ENCODE assay signal across 16 cellular contexts in genomic region chr14:25121342-25122129, GRCh38.
A peak's percentile ranks its signal among the peaks of the same experiment; 100 is the strongest.
DNase-seq lines count a peak whose midpoint lies in the region; ATAC-seq, FAIRE-seq and TF ChIP-seq lines count a peak whose summit lies in the region.
"Had no signal": no experiment of that assay in that cellular context is flagged by ENCODE, and none has a peak within 500 bp of the region (broad histone marks: within the 10 kb centered on the region; RNA-seq: fewer than 3 reads in every experiment).

No MANE protein-coding gene starts in this region.

- peak; percentile 88 for FAIRE-seq in astrocyte (lab: Jason Lieb, UNC)
- FAIRE-seq: A204.1 had no signal

- H3K9ac ChIP-seq in mammary epithelial cell (ENCODE audit: insufficient read depth, low read length) (no peak overlapping the region), astrocyte (ENCODE audit: low read length) (peak overlapping the region; percentile 4)

- WGBS in mammary epithelial cell (ENCODE audit: low coverage, missing lambda C conversion rate) = 42% methylated on average over 3 of the region's 3 CpGs

- H3K27me3 ChIP-seq in mammary epithelial cell (ENCODE audit: insufficient read depth, low read length) (no peaks in the 10 kb centered on the region), breast epithelium (no peaks in the 10 kb centered on the region), astrocyte (ENCODE audit: insufficient read depth, low read length) (no peaks in the 10 kb centered on the region), left ventricle myocardium inferior (ENCODE audit: low read depth) (no peaks in the 10 kb centered on the region)
- H3K27me3 ChIP-seq: Peyer's patch had no signal

- peak overlapping the region; percentile 86 for H3K27ac Mint-ChIP-seq in astrocyte (ENCODE audit: unreplicated experiment)
- H3K27ac Mint-ChIP-seq in type B pancreatic cell = peak overlapping the region; percentile 68
- H3K27ac Mint-ChIP-seq: activated T-cell treated with anti-CD3 and anti-CD28 coated beads, Interleukin-2, amount 50 U/mL, for 72 hours; WTC11 had no signal

- H3K9me3 Mint-ChIP-seq in astrocyte (ENCODE audit: unreplicated experiment) (peaks cover 6% of the 10 kb centered on the region), type B pancreatic cell (no peaks in the 10 kb centered on the region)
- H3K9me3 Mint-ChIP-seq: activated T-cell treated with anti-CD3 and anti-CD28 coated beads, Interleukin-2, amount 50 U/mL, for 72 hours; neural crest cell; WTC11 had no signal

- H3K4me1 ChIP-seq in mammary epithelial cell (ENCODE audit: insufficient read depth, low read length) (no peaks in the 10 kb centered on the region), breast epithelium (no peaks in the 10 kb centered on the region), astrocyte (ENCODE audit: insufficient read depth, low read length) (peaks cover 15% of the 10 kb centered on the region), left ventricle myocardium inferior (peaks cover 42% of the 10 kb centered on the region)
- H3K4me1 ChIP-seq: Peyer's patch had no signal

- no TSS peak for BruUV-seq in mammary epithelial cell (replicated peaks; lab: Mats Ljungman, UMichigan)

- dilution Hi-C loops in mammary epithelial cell (cut with HindIII; ENCODE audit: low sequenced_read_pairs) = no loop called here

- no peaks in the 10 kb centered on the region for H3K36me3 Mint-ChIP-seq in astrocyte (ENCODE audit: low read depth, unreplicated experiment)
- H3K36me3 Mint-ChIP-seq in type B pancreatic cell = no peaks in the 10 kb centered on the region
- H3K36me3 Mint-ChIP-seq: WTC11 had no signal

- CTCF ChIA-PET in mammary epithelial cell (lab: Charles Lee; ENCODE audit: low non-redundant PET) = interaction anchor here (0.6 kb wide), 1 partner anchor 36 kb away, joined by 4 read pairs; no protein-coding TSS in a partner anchor

- H3K36me3 ChIP-seq in mammary epithelial cell (ENCODE audit: insufficient read depth, low read length) = no peaks in the 10 kb centered on the region
- H3K36me3 ChIP-seq in breast epithelium = no peaks in the 10 kb centered on the region
- no peaks in the 10 kb centered on the region for H3K36me3 ChIP-seq in astrocyte (ENCODE audit: insufficient read depth, low read length)
- no peaks in the 10 kb centered on the region for H3K36me3 ChIP-seq in left ventricle myocardium inferior
- H3K36me3 ChIP-seq: Peyer's patch had no signal

- peak; percentile 52 for DNase-seq in mammary epithelial cell
- no peak for DNase-seq in breast epithelium (ENCODE audit: low spot score in 2 of 2)
- peak; percentile 91 for DNase-seq in astrocyte (ENCODE audit: low read depth)
- DNase-seq in left ventricle myocardium inferior = no peak
- DNase-seq in type B pancreatic cell (ENCODE audit: extremely low spot score, unreplicated experiment) = no peak
- DNase-seq: activated T-cell treated with anti-CD3 and anti-CD28 coated beads, Interleukin-2, amount 50 U/mL, for 72 hours; NCI-H1694 treated with DMSO at 0.1 percent for 48 hours; Peyer's patch; stimulated activated CD4-positive, alpha-beta T cell treated with anti-CD3 and anti-CD28 coated beads, Interleukin-2, amount 100 ng/mL, for 24 hours had no signal

- TF ChIP-seq CTCF in mammary epithelial cell (conservative IDR thresholded peaks at IDR 0.05 in 1 of 2, IDR thresholded peaks at IDR 0.05 in 1 of 2; ENCODE audit: extremely low read depth in 1 of 2, insufficient read depth in 1 of 2, low read depth in 1 of 2, low read length in 2 of 2) = no peak
- no peak for TF ChIP-seq CTCF in breast epithelium (IDR thresholded peaks at IDR 0.05)
- TF ChIP-seq CTCF in astrocyte (IDR thresholded peaks at IDR 0.05; ENCODE audit: insufficient read depth, low read depth, low read length) = no peak
- no peak for TF ChIP-seq CTCF in left ventricle myocardium inferior (IDR thresholded peaks at IDR 0.05; ENCODE audit: borderline replicate concordance)
- TF ChIP-seq CTCF in type B pancreatic cell (conservative IDR thresholded peaks at IDR 0.05) = no peak

- no peak overlapping the region for H3K4me3 Mint-ChIP-seq in astrocyte (ENCODE audit: unreplicated experiment)
- H3K4me3 Mint-ChIP-seq in type B pancreatic cell = no peak overlapping the region
- H3K4me3 Mint-ChIP-seq: activated T-cell treated with anti-CD3 and anti-CD28 coated beads, Interleukin-2, amount 50 U/mL, for 72 hours; neural crest cell; WTC11 had no signal

- H3K4me2 ChIP-seq in mammary epithelial cell (ENCODE audit: insufficient read depth, low read depth, low read length) (no peak overlapping the region), astrocyte (ENCODE audit: low read length) (peak overlapping the region; percentile 31)

- no peak for ATAC-seq in GM19467 (IDR thresholded peaks at IDR 0.05; ENCODE audit: unreplicated experiment)
- ATAC-seq in GM19463 (IDR thresholded peaks at IDR 0.05; ENCODE audit: unreplicated experiment) = no peak
- ATAC-seq in HG03159 (IDR thresholded peaks at IDR 0.05; ENCODE audit: unreplicated experiment) = no peak
- ATAC-seq: activated T-cell treated with anti-CD3 and anti-CD28 coated beads, Interleukin-2, amount 50 U/mL, for 72 hours; WTC11 had no signal

- no peaks in the 10 kb centered on the region for H3K27me3 Mint-ChIP-seq in astrocyte (ENCODE audit: low read depth, unreplicated experiment)
- no peaks in the 10 kb centered on the region for H3K27me3 Mint-ChIP-seq in type B pancreatic cell

- H3K9me3 ChIP-seq in mammary epithelial cell (replicated peaks; ENCODE audit: insufficient read depth, low read length) (peaks cover 7% of the 10 kb centered on the region), breast epithelium (no peaks in the 10 kb centered on the region), astrocyte (ENCODE audit: insufficient read depth, low read depth, low read length) (no peaks in the 10 kb centered on the region), left ventricle myocardium inferior (replicated peaks) (no peaks in the 10 kb centered on the region)
- H3K9me3 ChIP-seq: Peyer's patch had no signal

- H3K4me3 ChIP-seq in mammary epithelial cell (replicated peaks in 1 of 3; ENCODE audit: insufficient read depth in 1 of 3, low read depth in 2 of 3, low read length in 3 of 3) (no peak overlapping the region), breast epithelium (no peak overlapping the region), astrocyte (ENCODE audit: insufficient read depth, low read depth, low read length) (no peak overlapping the region), left ventricle myocardium inferior (no peak overlapping the region)
- H3K4me3 ChIP-seq: coronary artery, Peyer's patch had no signal

- no peaks in the 10 kb centered on the region for H4K20me1 ChIP-seq in mammary epithelial cell (ENCODE audit: insufficient read depth, low read length)
- no peaks in the 10 kb centered on the region for H4K20me1 ChIP-seq in astrocyte (ENCODE audit: insufficient read depth, low read length)

- TF ChIP-seq POLR2A in breast epithelium (IDR thresholded peaks at IDR 0.05) = no peak

- intact Hi-C loops in mammary epithelial cell (cut with micrococcal nuclease) = no loop called here
- intact Hi-C loops in breast epithelium (cut with DNase I; ENCODE audit: low total_unique reads) = no loop called here
- intact Hi-C loops in left ventricle myocardium inferior (cut with micrococcal nuclease) = no loop called here

- H3K4me1 Mint-ChIP-seq in astrocyte (ENCODE audit: low read depth, unreplicated experiment) (peaks cover 41% of the 10 kb centered on the region), type B pancreatic cell (ENCODE audit: unreplicated experiment) (no peaks in the 10 kb centered on the region)
- H3K4me1 Mint-ChIP-seq: neural crest cell had no signal

- in situ Hi-C loops in mammary epithelial cell (cut with MboI; ENCODE audit: low sequenced_read_pairs in 2 of 2) = no loop called here

- no peak overlapping the region for H3K27ac ChIP-seq in mammary epithelial cell (ENCODE audit: insufficient read depth, low read depth, low read length)
- no peak overlapping the region for H3K27ac ChIP-seq in breast epithelium
- H3K27ac ChIP-seq in astrocyte (ENCODE audit: low read depth, low read length) = peak overlapping the region; percentile 56
- H3K27ac ChIP-seq in left ventricle myocardium inferior (replicated peaks) = peak overlapping the region; percentile 43
- H3K27ac ChIP-seq: Peyer's patch had no signal

- H2AFZ ChIP-seq in mammary epithelial cell (ENCODE audit: low read depth, low read length) = no peak overlapping the region
- no peak overlapping the region for H2AFZ ChIP-seq in astrocyte (ENCODE audit: low read depth, low read length)

- H3K79me2 ChIP-seq in mammary epithelial cell (ENCODE audit: insufficient read depth, low read length) (no peaks in the 10 kb centered on the region), astrocyte (ENCODE audit: insufficient read depth, low read length) (no peaks in the 10 kb centered on the region)

Comparison
In these comparisons a context has a peak if more than half of its experiments do, and no peak if none do; other contexts are left out.
1. DNase-seq: peak in mammary epithelial cell (single experiment) and astrocyte (single experiment); none in breast epithelium (0 of 2), left ventricle myocardium inferior (single experiment) and type B pancreatic cell (single experiment).
2. H3K27ac ChIP-seq: peak in astrocyte (single experiment) and left ventricle myocardium inferior (single experiment); none in mammary epithelial cell (single experiment) and breast epithelium (0 of 2).